1 cellular context compared by ENCODE assay signal in the genomic region with DNA sequence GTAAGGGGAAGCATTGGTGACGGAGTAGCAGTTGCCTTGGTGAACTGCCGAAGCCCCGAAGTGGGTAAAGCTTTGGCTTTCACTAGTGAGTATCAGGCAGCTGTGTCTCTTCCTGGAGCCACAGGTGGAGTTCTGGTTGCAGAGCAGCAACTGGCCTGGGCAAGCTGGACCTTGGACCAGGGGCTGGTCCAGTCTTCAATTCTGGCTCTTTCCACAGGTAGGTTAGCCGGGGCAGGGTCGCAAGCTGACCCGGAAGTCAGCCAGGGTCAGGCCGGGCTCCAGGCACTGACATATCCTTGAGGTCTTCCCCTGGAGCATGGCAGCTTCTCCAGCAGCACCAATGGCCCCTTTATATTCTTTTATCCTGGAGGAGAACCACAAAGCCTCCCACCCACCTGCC.
A peak's percentile ranks its signal among the peaks of the same experiment; 100 is the strongest.
TF ChIP-seq lines count a peak whose summit lies in the region.

No MANE protein-coding gene starts in this region.

TF ChIP-seq in HepG2, 621 proteins besides CTCF, POLR2A, EP300 and RAD21 (continued from another document and continues in another):
- no peak for TF ChIP-seq THAP8 (CRISPR knock-in tag; IDR thresholded peaks at IDR 0.05; ENCODE audit: borderline replicate concordance)
- TF ChIP-seq MAFF (IDR thresholded peaks at IDR 0.05; ENCODE audit: low read depth, low read length), result no peak
- peak; percentile 63 for TF ChIP-seq ZMYM4 (CRISPR knock-in tag; IDR thresholded peaks at IDR 0.05)
- no peak for TF ChIP-seq TEAD2 (CRISPR knock-in tag; IDR thresholded peaks at IDR 0.05)
- TF ChIP-seq ZNF12 (CRISPR knock-in tag; IDR thresholded peaks at IDR 0.05), result no peak
- no peak for TF ChIP-seq SMAD3 (CRISPR knock-in tag; IDR thresholded peaks at IDR 0.05)
- TF ChIP-seq, protein P1, sequence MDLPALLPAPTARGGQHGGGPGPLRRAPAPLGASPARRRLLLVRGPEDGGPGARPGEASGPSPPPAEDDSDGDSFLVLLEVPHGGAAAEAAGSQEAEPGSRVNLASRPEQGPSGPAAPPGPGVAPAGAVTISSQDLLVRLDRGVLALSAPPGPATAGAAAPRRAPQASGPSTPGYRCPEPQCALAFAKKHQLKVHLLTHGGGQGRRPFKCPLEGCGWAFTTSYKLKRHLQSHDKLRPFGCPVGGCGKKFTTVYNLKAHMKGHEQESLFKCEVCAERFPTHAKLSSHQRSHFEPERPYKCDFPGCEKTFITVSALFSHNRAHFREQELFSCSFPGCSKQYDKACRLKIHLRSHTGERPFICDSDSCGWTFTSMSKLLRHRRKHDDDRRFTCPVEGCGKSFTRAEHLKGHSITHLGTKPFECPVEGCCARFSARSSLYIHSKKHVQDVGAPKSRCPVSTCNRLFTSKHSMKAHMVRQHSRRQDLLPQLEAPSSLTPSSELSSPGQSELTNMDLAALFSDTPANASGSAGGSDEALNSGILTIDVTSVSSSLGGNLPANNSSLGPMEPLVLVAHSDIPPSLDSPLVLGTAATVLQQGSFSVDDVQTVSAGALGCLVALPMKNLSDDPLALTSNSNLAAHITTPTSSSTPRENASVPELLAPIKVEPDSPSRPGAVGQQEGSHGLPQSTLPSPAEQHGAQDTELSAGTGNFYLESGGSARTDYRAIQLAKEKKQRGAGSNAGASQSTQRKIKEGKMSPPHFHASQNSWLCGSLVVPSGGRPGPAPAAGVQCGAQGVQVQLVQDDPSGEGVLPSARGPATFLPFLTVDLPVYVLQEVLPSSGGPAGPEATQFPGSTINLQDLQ (CRISPR knock-in tag; IDR thresholded peaks at IDR 0.05), result no peak
- no peak for TF ChIP-seq SIX4 (CRISPR knock-in tag; IDR thresholded peaks at IDR 0.05)
- no peak for TF ChIP-seq RBAK (CRISPR knock-in tag; IDR thresholded peaks at IDR 0.05)
- no peak for TF ChIP-seq ATF3 (CRISPR knock-in tag; IDR thresholded peaks at IDR 0.05)
- no peak for TF ChIP-seq ONECUT2 (CRISPR knock-in tag; IDR thresholded peaks at IDR 0.05)
- no peak for TF ChIP-seq ZNF333 (CRISPR knock-in tag; IDR thresholded peaks at IDR 0.05; ENCODE audit: borderline replicate concordance)
- TF ChIP-seq, protein P2, sequence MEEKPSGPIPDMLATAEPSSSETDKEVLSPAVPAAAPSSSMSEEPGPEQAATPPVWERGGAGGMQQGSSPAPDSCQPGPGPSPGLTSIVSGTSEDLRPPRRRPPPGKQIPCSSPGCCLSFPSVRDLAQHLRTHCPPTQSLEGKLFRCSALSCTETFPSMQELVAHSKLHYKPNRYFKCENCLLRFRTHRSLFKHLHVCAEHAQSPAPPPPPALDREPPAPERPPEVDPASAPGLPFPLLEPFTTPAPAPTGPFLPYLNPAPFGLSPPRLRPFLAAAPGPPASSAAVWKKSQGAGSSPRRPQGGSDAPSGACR (CRISPR knock-in tag; IDR thresholded peaks at IDR 0.05), result no peak
- no peak for TF ChIP-seq PRDM15 (CRISPR knock-in tag; IDR thresholded peaks at IDR 0.05)
- no peak for TF ChIP-seq MIER2 (CRISPR knock-in tag; IDR thresholded peaks at IDR 0.05)
- TF ChIP-seq CHD2 (IDR thresholded peaks at IDR 0.05; ENCODE audit: low read depth, low read length), result no peak
- TF ChIP-seq ZNF263 (CRISPR knock-in tag; IDR thresholded peaks at IDR 0.05), result no peak
- TF ChIP-seq PLSCR1 (CRISPR knock-in tag; IDR thresholded peaks at IDR 0.05; ENCODE audit: borderline replicate concordance), result no peak
- no peak for TF ChIP-seq HIC2 (CRISPR knock-in tag; IDR thresholded peaks at IDR 0.05; ENCODE audit: low read depth)
- no peak for TF ChIP-seq ZIK1 (CRISPR knock-in tag; IDR thresholded peaks at IDR 0.05; ENCODE audit: borderline replicate concordance, low read depth)
- no peak for TF ChIP-seq ZBTB44 (CRISPR knock-in tag; IDR thresholded peaks at IDR 0.05)
- TF ChIP-seq ZFP82 (CRISPR knock-in tag; IDR thresholded peaks at IDR 0.05; ENCODE audit: borderline replicate concordance), result no peak
- TF ChIP-seq RBM39 (IDR thresholded peaks at IDR 0.05; ENCODE audit: low read depth, low read length, poor library complexity, severe bottlenecking), result no peak
- no peak for TF ChIP-seq ZNF234 (CRISPR knock-in tag; conservative IDR thresholded peaks at IDR 0.05)
- no peak for TF ChIP-seq ZNF513 (CRISPR knock-in tag; conservative IDR thresholded peaks at IDR 0.05)
- TF ChIP-seq ZNF564 (CRISPR knock-in tag; IDR thresholded peaks at IDR 0.05), result no peak
- TF ChIP-seq THAP7 (CRISPR knock-in tag; IDR thresholded peaks at IDR 0.05), result no peak
- no peak for TF ChIP-seq YEATS4 (CRISPR knock-in tag; IDR thresholded peaks at IDR 0.05; ENCODE audit: borderline replicate concordance)
- TF ChIP-seq ZNF839 (CRISPR knock-in tag; IDR thresholded peaks at IDR 0.05; ENCODE audit: borderline replicate concordance), result no peak
- TF ChIP-seq PHB2 (IDR thresholded peaks at IDR 0.05; ENCODE audit: partially characterized antibody), result no peak
- no peak for TF ChIP-seq ZNF180 (CRISPR knock-in tag; IDR thresholded peaks at IDR 0.05; ENCODE audit: borderline replicate concordance, low read depth)
- no peak for TF ChIP-seq ZNF740 (CRISPR knock-in tag; IDR thresholded peaks at IDR 0.05)
- TF ChIP-seq PCBP1 (IDR thresholded peaks at IDR 0.05; ENCODE audit: borderline replicate concordance, low read depth, low read length), result no peak
- TF ChIP-seq FOXA3 (CRISPR knock-in tag; IDR thresholded peaks at IDR 0.05), result 0 out of 2 replicates have a peak, but pooled peaks have one; percentile 7
- 0 out of 2 replicates have a peak, but pooled peaks have one; percentile 35 for TF ChIP-seq EEA1 (CRISPR knock-in tag; IDR thresholded peaks at IDR 0.05; ENCODE audit: borderline replicate concordance)
- TF ChIP-seq BORCS8-MEF2B (CRISPR knock-in tag; IDR thresholded peaks at IDR 0.05), result no peak
- no peak for TF ChIP-seq AGO2 (optimal IDR thresholded peaks at IDR 0.05; ENCODE audit: low read depth, low read length)
